Comparison of ENCODE assay signal across 14 cellular contexts in the genomic region with DNA sequence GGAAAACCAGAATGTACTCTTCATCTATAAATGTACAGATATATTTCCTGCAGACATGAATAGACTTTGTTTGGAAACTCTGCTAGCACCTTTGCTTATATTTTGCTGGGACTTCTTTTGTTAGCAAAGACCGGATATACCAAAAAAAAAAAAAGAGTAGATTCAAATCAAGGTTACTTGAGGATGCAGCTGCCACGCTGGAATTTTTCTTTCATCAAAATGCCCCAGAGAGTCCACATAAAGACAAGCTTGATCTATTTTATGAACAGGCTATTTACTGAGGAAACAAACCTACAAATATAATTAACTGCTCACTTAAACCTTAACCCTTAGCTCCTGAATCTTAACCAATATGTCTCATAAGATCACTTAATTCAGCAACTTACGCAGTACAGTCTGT.
"Had no signal": no experiment of that assay in that cellular context is flagged by ENCODE, and none has a peak within 500 bp of the region (broad histone marks: within the 10 kb centered on the region; RNA-seq: fewer than 3 reads in every experiment).

No MANE protein-coding gene starts in this region.

- H3K27me3 Mint-ChIP-seq: activated naive CD8-positive, alpha-beta T cell treated with anti-CD3 and anti-CD28 coated beads, Interleukin-2, amount 10 ng/mL, durations not matched to agents 7 days and 5 days had no signal

- H3K27me3 ChIP-seq: ascending aorta, ovary, sigmoid colon, upper lobe of right lung had no signal

- ATAC-seq: left ventricle myocardium superior, upper lobe of right lung had no signal

- DNase-seq: activated CD4-positive, CD25-positive, alpha-beta regulatory T cell; activated effector memory CD4-positive, alpha-beta T cell treated with Interleukin-2 at 50 U/mL for 16 hours; activated naive CD8-positive, alpha-beta T cell treated with anti-CD3 and anti-CD28 coated beads, Interleukin-2, amount 10 ng/mL, durations not matched to agents 7 days and 5 days; activated T-cell treated with anti-CD3 and anti-CD28 coated beads, Interleukin-2, amount 50 U/mL, for 1 hour; heart right ventricle; left ventricle myocardium superior; mesenchymal stem cell; ovary; sigmoid colon; stimulated activated CD4-positive, alpha-beta T cell treated with anti-CD3 and anti-CD28 coated beads, Interleukin-12 subunit alpha, Interleukin-12 subunit beta, amount 100 ng/mL, for 4 hours; T-helper 2 cell; upper lobe of right lung had no signal

- H3K4me3 ChIP-seq: ascending aorta, heart right ventricle, ovary, sigmoid colon, upper lobe of right lung had no signal

- H3K36me3 ChIP-seq: ascending aorta, heart right ventricle, ovary, sigmoid colon, upper lobe of right lung had no signal

- H3K9me3 ChIP-seq: ascending aorta, heart right ventricle, ovary, sigmoid colon, upper lobe of right lung had no signal

- H3K27ac Mint-ChIP-seq: activated naive CD8-positive, alpha-beta T cell treated with anti-CD3 and anti-CD28 coated beads, Interleukin-2, amount 10 ng/mL, durations not matched to agents 7 days and 5 days had no signal

- H3K9me3 Mint-ChIP-seq: activated naive CD8-positive, alpha-beta T cell treated with anti-CD3 and anti-CD28 coated beads, Interleukin-2, amount 10 ng/mL, durations not matched to agents 7 days and 5 days; neural crest cell had no signal

- H3K4me3 Mint-ChIP-seq: activated naive CD8-positive, alpha-beta T cell treated with anti-CD3 and anti-CD28 coated beads, Interleukin-2, amount 10 ng/mL, durations not matched to agents 7 days and 5 days; neural crest cell had no signal

- H3K27ac ChIP-seq: ascending aorta, ovary, sigmoid colon, upper lobe of right lung had no signal
